Comparison of ENCODE assay signal across 32 cellular contexts in genomic region chr17:41302981-41303380, GRCh38. TPM values are rescaled to one million over a fixed set of nuclear protein-coding genes. Genes with fewer than 3 reads are reported as not detected.
"Had no signal": no experiment of that assay in that cellular context is flagged by ENCODE, and none has a peak within 500 bp of the region (broad histone marks: within the 10 kb centered on the region; RNA-seq: fewer than 3 reads in every experiment).

No MANE protein-coding gene starts in this region.

- FAIRE-seq: TTC549 had no signal

- DNase-seq: activated B cell treated with CpG ODN at 0.5 μM for 24 hours; activated CD4-positive, alpha-beta memory T cell treated with anti-CD3 and anti-CD28 coated beads, Interleukin-2, amount 10 ng/mL, durations not matched to agents 7 days and 5 days; activated CD4-positive, alpha-beta T cell treated with anti-CD3 and anti-CD28 coated beads for 4 hours; activated CD4-positive, alpha-beta T cell treated with anti-CD3 and anti-CD28 coated beads, Interleukin-2, amount 10 ng/mL, durations not matched to agents 7 days and 5 days; activated CD4-positive, alpha-beta T cell treated with anti-CD3 and anti-CD28 coated beads, Interleukin-2, amount 50 U/mL, for 48 hours; activated CD4-positive, CD25-positive, alpha-beta regulatory T cell treated with anti-CD3 and anti-CD28 coated beads, Interleukin-2, amount 50 U/mL, for 72 hours; activated CD8-positive, alpha-beta memory T cell treated with anti-CD3 and anti-CD28 coated beads for 24 hours; activated CD8-positive, alpha-beta memory T cell treated with anti-CD3 and anti-CD28 coated beads, Interleukin-2, amount 10 ng/mL, durations not matched to agents 7 days and 5 days; activated CD8-positive, alpha-beta memory T cell treated with anti-CD3 and anti-CD28 coated beads, Interleukin-2, amount 50 U/mL, for 48 hours; activated CD8-positive, alpha-beta T cell treated with anti-CD3 and anti-CD28 coated beads, Interleukin-2, amount 10 ng/mL, durations not matched to agents 7 days and 5 days; activated effector memory CD4-positive, alpha-beta T cell treated with Interleukin-2 at 50 U/mL for 16 hours; activated gamma-delta T cell; activated naive CD4-positive, alpha-beta T cell treated with anti-CD3 and anti-CD28 coated beads, Interleukin-2, amount 10 ng/mL, durations not matched to agents 7 days and 5 days; activated naive CD4-positive, alpha-beta T cell treated with Interleukin-2 at 50 U/mL for 16 hours; activated naive CD8-positive, alpha-beta T cell treated with anti-CD3 and anti-CD28 coated beads, Interleukin-2, amount 10 ng/mL, durations not matched to agents 7 days and 5 days; activated naive CD8-positive, alpha-beta T cell treated with anti-CD3 and anti-CD28 coated beads, Interleukin-2, amount 50 U/mL, for 24 hours; activated T-cell treated with anti-CD3 and anti-CD28 coated beads, Interleukin-2, amount 50 U/mL, for 24 hours; activated T-cell treated with anti-CD3 and anti-CD28 coated beads, Interleukin-2, amount 50 U/mL, for 48 hours; T-cell; T-helper 17 cell had no signal

- H3K27ac Mint-ChIP-seq: activated B cell treated with CpG ODN at 0.5 μM for 24 hours; activated CD4-positive, alpha-beta memory T cell treated with anti-CD3 and anti-CD28 coated beads, Interleukin-2, amount 10 ng/mL, durations not matched to agents 7 days and 5 days; activated CD4-positive, alpha-beta T cell treated with anti-CD3 and anti-CD28 coated beads, Interleukin-2, amount 10 ng/mL, durations not matched to agents 7 days and 5 days; activated CD8-positive, alpha-beta memory T cell treated with anti-CD3 and anti-CD28 coated beads, Interleukin-2, amount 10 ng/mL, durations not matched to agents 7 days and 5 days; activated CD8-positive, alpha-beta T cell treated with anti-CD3 and anti-CD28 coated beads, Interleukin-2, amount 10 ng/mL, durations not matched to agents 7 days and 5 days; activated naive CD4-positive, alpha-beta T cell treated with anti-CD3 and anti-CD28 coated beads, Interleukin-2, amount 10 ng/mL, durations not matched to agents 7 days and 5 days; activated naive CD4-positive, alpha-beta T cell treated with anti-CD3 and anti-CD28 coated beads, Interleukin-2, amount 50 U/mL, for 24 hours; activated naive CD8-positive, alpha-beta T cell; activated naive CD8-positive, alpha-beta T cell treated with anti-CD3 and anti-CD28 coated beads, Interleukin-2, amount 10 ng/mL, durations not matched to agents 7 days and 5 days; activated naive CD8-positive, alpha-beta T cell treated with anti-CD3 and anti-CD28 coated beads, Interleukin-2, amount 50 U/mL, for 24 hours; activated T-cell treated with anti-CD3 and anti-CD28 coated beads, Interleukin-2, amount 50 U/mL, for 24 hours; activated T-helper 2 cell treated with anti-CD3 and anti-CD28 coated beads, Interferon-gamma antibody, Interleukin-2, Interleukin-4, amounts not matched to agents 10 μg/mL and 5 μg/mL and 100 μg/mL, durations not matched to agents 14 hours and 24 hours and 36 hours; T-cell; T-helper 17 cell had no signal

- H3K27me3 ChIP-seq: ascending aorta, cardiac muscle cell had no signal

- H3K36me3 ChIP-seq: ascending aorta, cardiac muscle cell had no signal

- H3K4me3 ChIP-seq: ascending aorta, cardiac muscle cell had no signal

- H3K4me3 Mint-ChIP-seq: activated B cell treated with CpG ODN at 0.5 μM for 24 hours; activated CD4-positive, alpha-beta memory T cell treated with anti-CD3 and anti-CD28 coated beads, Interleukin-2, amount 10 ng/mL, durations not matched to agents 7 days and 5 days; activated CD4-positive, alpha-beta T cell treated with anti-CD3 and anti-CD28 coated beads, Interleukin-2, amount 10 ng/mL, durations not matched to agents 7 days and 5 days; activated CD8-positive, alpha-beta memory T cell treated with anti-CD3 and anti-CD28 coated beads, Interleukin-2, amount 10 ng/mL, durations not matched to agents 7 days and 5 days; activated CD8-positive, alpha-beta T cell treated with anti-CD3 and anti-CD28 coated beads, Interleukin-2, amount 10 ng/mL, durations not matched to agents 7 days and 5 days; activated naive CD4-positive, alpha-beta T cell treated with anti-CD3 and anti-CD28 coated beads, Interleukin-2, amount 10 ng/mL, durations not matched to agents 7 days and 5 days; activated naive CD4-positive, alpha-beta T cell treated with anti-CD3 and anti-CD28 coated beads, Interleukin-2, amount 50 U/mL, for 24 hours; activated naive CD8-positive, alpha-beta T cell; activated naive CD8-positive, alpha-beta T cell treated with anti-CD3 and anti-CD28 coated beads, Interleukin-2, amount 10 ng/mL, durations not matched to agents 7 days and 5 days; activated naive CD8-positive, alpha-beta T cell treated with anti-CD3 and anti-CD28 coated beads, Interleukin-2, amount 50 U/mL, for 24 hours; activated T-cell treated with anti-CD3 and anti-CD28 coated beads, Interleukin-2, amount 50 U/mL, for 24 hours; central memory CD8-positive, alpha-beta T cell; T-cell; T-helper 17 cell had no signal

- H3K27me3 Mint-ChIP-seq: activated CD4-positive, alpha-beta memory T cell treated with anti-CD3 and anti-CD28 coated beads, Interleukin-2, amount 10 ng/mL, durations not matched to agents 7 days and 5 days; activated CD4-positive, alpha-beta T cell treated with anti-CD3 and anti-CD28 coated beads, Interleukin-2, amount 10 ng/mL, durations not matched to agents 7 days and 5 days; activated CD8-positive, alpha-beta memory T cell treated with anti-CD3 and anti-CD28 coated beads, Interleukin-2, amount 10 ng/mL, durations not matched to agents 7 days and 5 days; activated naive CD4-positive, alpha-beta T cell treated with anti-CD3 and anti-CD28 coated beads, Interleukin-2, amount 50 U/mL, for 24 hours; activated naive CD8-positive, alpha-beta T cell; activated naive CD8-positive, alpha-beta T cell treated with anti-CD3 and anti-CD28 coated beads, Interleukin-2, amount 10 ng/mL, durations not matched to agents 7 days and 5 days; activated naive CD8-positive, alpha-beta T cell treated with anti-CD3 and anti-CD28 coated beads, Interleukin-2, amount 50 U/mL, for 24 hours; activated T-cell treated with anti-CD3 and anti-CD28 coated beads, Interleukin-2, amount 50 U/mL, for 24 hours; T-cell had no signal

- H3K9me3 Mint-ChIP-seq: activated naive CD4-positive, alpha-beta T cell treated with anti-CD3 and anti-CD28 coated beads, Interleukin-2, amount 50 U/mL, for 24 hours; activated T-helper 2 cell treated with anti-CD3 and anti-CD28 coated beads, Interferon-gamma antibody, Interleukin-2, Interleukin-4, amounts not matched to agents 10 μg/mL and 5 μg/mL and 100 μg/mL, durations not matched to agents 14 hours and 24 hours and 36 hours; central memory CD8-positive, alpha-beta T cell had no signal

- H3K36me3 Mint-ChIP-seq: activated CD8-positive, alpha-beta memory T cell treated with anti-CD3 and anti-CD28 coated beads, Interleukin-2, amount 10 ng/mL, durations not matched to agents 7 days and 5 days; activated naive CD4-positive, alpha-beta T cell treated with anti-CD3 and anti-CD28 coated beads, Interleukin-2, amount 10 ng/mL, durations not matched to agents 7 days and 5 days; activated naive CD8-positive, alpha-beta T cell treated with anti-CD3 and anti-CD28 coated beads, Interleukin-2, amount 10 ng/mL, durations not matched to agents 7 days and 5 days; brain had no signal

- H3K4me1 ChIP-seq: ascending aorta had no signal

- H3K4me1 Mint-ChIP-seq: brain had no signal

- H3K27ac ChIP-seq: ascending aorta, cardiac muscle cell, VCaP had no signal

RNA-seq across cellular contexts. Expression of gene KRTAP29-1, which starts 0.3 kb away (rescaled TPM):
- total RNA-seq: activated B cell treated with CpG ODN at 0.5 μM for 24 hours; activated CD4-positive, alpha-beta memory T cell treated with anti-CD3 and anti-CD28 coated beads, Interleukin-2, amount 10 ng/mL, durations not matched to agents 7 days and 5 days; activated CD4-positive, alpha-beta T cell treated with anti-CD3 and anti-CD28 coated beads, Interleukin-2, amount 10 ng/mL, durations not matched to agents 7 days and 5 days; activated CD8-positive, alpha-beta memory T cell treated with anti-CD3 and anti-CD28 coated beads, Interleukin-2, amount 10 ng/mL, durations not matched to agents 7 days and 5 days; activated CD8-positive, alpha-beta T cell treated with anti-CD3 and anti-CD28 coated beads, Interleukin-2, amount 10 ng/mL, durations not matched to agents 7 days and 5 days; activated naive CD8-positive, alpha-beta T cell treated with anti-CD3 and anti-CD28 coated beads, Interleukin-2, amount 10 ng/mL, durations not matched to agents 7 days and 5 days; activated T-helper 2 cell treated with anti-CD3 and anti-CD28 coated beads, Interferon-gamma antibody, Interleukin-2, Interleukin-4, amounts not matched to agents 10 μg/mL and 5 μg/mL and 100 μg/mL, durations not matched to agents 14 hours and 24 hours and 36 hours; ascending aorta; cardiac muscle cell; chondrocyte; T-helper 1 cell treated with Interleukin-12 subunit alpha and Interleukin-12 subunit beta and Interleukin-4 antibody, amounts not matched to agents 30 ng/mL and 1 ng/mL, for 36 hours; T-helper 17 cell; T-helper 2 cell treated with Interferon-gamma antibody and Interleukin-4, amounts not matched to agents 100 ng/mL and 5 ng/mL, for 36 hours had no signal

RNA-seq across cellular contexts. Expression of gene KRTAP16-1, which starts 6.1 kb away (rescaled TPM):
- total RNA-seq: activated B cell treated with CpG ODN at 0.5 μM for 24 hours; activated CD8-positive, alpha-beta memory T cell treated with anti-CD3 and anti-CD28 coated beads, Interleukin-2, amount 10 ng/mL, durations not matched to agents 7 days and 5 days; activated CD8-positive, alpha-beta T cell treated with anti-CD3 and anti-CD28 coated beads, Interleukin-2, amount 10 ng/mL, durations not matched to agents 7 days and 5 days; activated naive CD8-positive, alpha-beta T cell treated with anti-CD3 and anti-CD28 coated beads, Interleukin-2, amount 10 ng/mL, durations not matched to agents 7 days and 5 days; activated T-helper 2 cell treated with anti-CD3 and anti-CD28 coated beads, Interferon-gamma antibody, Interleukin-2, Interleukin-4, amounts not matched to agents 10 μg/mL and 5 μg/mL and 100 μg/mL, durations not matched to agents 14 hours and 24 hours and 36 hours; ascending aorta; cardiac muscle cell; chondrocyte; T-helper 1 cell treated with Interleukin-12 subunit alpha and Interleukin-12 subunit beta and Interleukin-4 antibody, amounts not matched to agents 30 ng/mL and 1 ng/mL, for 36 hours; T-helper 2 cell treated with Interferon-gamma antibody and Interleukin-4, amounts not matched to agents 100 ng/mL and 5 ng/mL, for 36 hours had no signal

RNA-seq across cellular contexts. Expression of gene KRTAP17-1, which starts 12.5 kb away (rescaled TPM):
- total RNA-seq: activated B cell treated with CpG ODN at 0.5 μM for 24 hours; activated CD4-positive, alpha-beta memory T cell treated with anti-CD3 and anti-CD28 coated beads, Interleukin-2, amount 10 ng/mL, durations not matched to agents 7 days and 5 days; activated CD4-positive, alpha-beta T cell treated with anti-CD3 and anti-CD28 coated beads, Interleukin-2, amount 10 ng/mL, durations not matched to agents 7 days and 5 days; activated CD8-positive, alpha-beta memory T cell treated with anti-CD3 and anti-CD28 coated beads, Interleukin-2, amount 10 ng/mL, durations not matched to agents 7 days and 5 days; activated CD8-positive, alpha-beta T cell treated with anti-CD3 and anti-CD28 coated beads, Interleukin-2, amount 10 ng/mL, durations not matched to agents 7 days and 5 days; activated naive CD8-positive, alpha-beta T cell treated with anti-CD3 and anti-CD28 coated beads, Interleukin-2, amount 10 ng/mL, durations not matched to agents 7 days and 5 days; activated T-helper 2 cell treated with anti-CD3 and anti-CD28 coated beads, Interferon-gamma antibody, Interleukin-2, Interleukin-4, amounts not matched to agents 10 μg/mL and 5 μg/mL and 100 μg/mL, durations not matched to agents 14 hours and 24 hours and 36 hours; ascending aorta; cardiac muscle cell; chondrocyte; T-cell; T-helper 1 cell treated with Interleukin-12 subunit alpha and Interleukin-12 subunit beta and Interleukin-4 antibody, amounts not matched to agents 30 ng/mL and 1 ng/mL, for 36 hours; T-helper 17 cell; T-helper 2 cell treated with Interferon-gamma antibody and Interleukin-4, amounts not matched to agents 100 ng/mL and 5 ng/mL, for 36 hours had no signal

RNA-seq across cellular contexts. Expression of gene KRTAP9-7, which starts 27.5 kb away (rescaled TPM):
- total RNA-seq: activated B cell treated with CpG ODN at 0.5 μM for 24 hours; activated CD4-positive, alpha-beta memory T cell treated with anti-CD3 and anti-CD28 coated beads, Interleukin-2, amount 10 ng/mL, durations not matched to agents 7 days and 5 days; activated CD4-positive, alpha-beta T cell treated with anti-CD3 and anti-CD28 coated beads, Interleukin-2, amount 10 ng/mL, durations not matched to agents 7 days and 5 days; activated CD8-positive, alpha-beta memory T cell treated with anti-CD3 and anti-CD28 coated beads, Interleukin-2, amount 10 ng/mL, durations not matched to agents 7 days and 5 days; activated CD8-positive, alpha-beta T cell treated with anti-CD3 and anti-CD28 coated beads, Interleukin-2, amount 10 ng/mL, durations not matched to agents 7 days and 5 days; activated naive CD8-positive, alpha-beta T cell treated with anti-CD3 and anti-CD28 coated beads, Interleukin-2, amount 10 ng/mL, durations not matched to agents 7 days and 5 days; activated T-helper 2 cell treated with anti-CD3 and anti-CD28 coated beads, Interferon-gamma antibody, Interleukin-2, Interleukin-4, amounts not matched to agents 10 μg/mL and 5 μg/mL and 100 μg/mL, durations not matched to agents 14 hours and 24 hours and 36 hours; ascending aorta; cardiac muscle cell; chondrocyte; T-cell; T-helper 1 cell treated with Interleukin-12 subunit alpha and Interleukin-12 subunit beta and Interleukin-4 antibody, amounts not matched to agents 30 ng/mL and 1 ng/mL, for 36 hours; T-helper 17 cell; T-helper 2 cell treated with Interferon-gamma antibody and Interleukin-4, amounts not matched to agents 100 ng/mL and 5 ng/mL, for 36 hours had no signal

RNA-seq across cellular contexts. Expression of gene KRTAP9-6, which starts 37.8 kb away (rescaled TPM):
- total RNA-seq: activated B cell treated with CpG ODN at 0.5 μM for 24 hours; activated CD4-positive, alpha-beta memory T cell treated with anti-CD3 and anti-CD28 coated beads, Interleukin-2, amount 10 ng/mL, durations not matched to agents 7 days and 5 days; activated CD4-positive, alpha-beta T cell treated with anti-CD3 and anti-CD28 coated beads, Interleukin-2, amount 10 ng/mL, durations not matched to agents 7 days and 5 days; activated CD8-positive, alpha-beta memory T cell treated with anti-CD3 and anti-CD28 coated beads, Interleukin-2, amount 10 ng/mL, durations not matched to agents 7 days and 5 days; activated CD8-positive, alpha-beta T cell treated with anti-CD3 and anti-CD28 coated beads, Interleukin-2, amount 10 ng/mL, durations not matched to agents 7 days and 5 days; activated naive CD8-positive, alpha-beta T cell treated with anti-CD3 and anti-CD28 coated beads, Interleukin-2, amount 10 ng/mL, durations not matched to agents 7 days and 5 days; activated T-helper 2 cell treated with anti-CD3 and anti-CD28 coated beads, Interferon-gamma antibody, Interleukin-2, Interleukin-4, amounts not matched to agents 10 μg/mL and 5 μg/mL and 100 μg/mL, durations not matched to agents 14 hours and 24 hours and 36 hours; ascending aorta; cardiac muscle cell; chondrocyte; T-cell; T-helper 1 cell treated with Interleukin-12 subunit alpha and Interleukin-12 subunit beta and Interleukin-4 antibody, amounts not matched to agents 30 ng/mL and 1 ng/mL, for 36 hours; T-helper 17 cell; T-helper 2 cell treated with Interferon-gamma antibody and Interleukin-4, amounts not matched to agents 100 ng/mL and 5 ng/mL, for 36 hours had no signal
